Comparison of ENCODE assay signal across 9 cellular contexts in the genomic region with DNA sequence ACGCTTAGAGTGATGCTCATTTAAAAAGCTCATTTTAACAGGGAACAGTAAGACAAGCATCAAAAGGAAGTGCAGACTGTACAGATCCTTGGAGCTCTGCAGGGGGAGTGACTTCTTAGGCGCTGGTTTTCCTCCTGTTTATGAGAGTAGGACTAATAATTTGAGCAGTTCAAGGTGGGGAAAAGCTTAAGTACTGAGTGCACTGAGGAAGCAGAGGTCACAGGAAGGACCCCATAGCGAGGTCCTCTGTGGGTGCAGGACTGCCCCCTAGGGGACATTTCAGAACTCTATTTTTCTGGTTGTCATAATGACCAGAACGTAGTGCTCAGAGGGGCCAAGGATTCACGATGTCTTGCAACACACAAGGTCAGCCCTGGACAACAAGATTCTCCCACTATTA.
DNase-seq lines count a peak whose midpoint lies in the region; ATAC-seq and TF ChIP-seq lines count a peak whose summit lies in the region.
"Had no signal": no experiment of that assay in that cellular context is flagged by ENCODE, and none has a peak within 500 bp of the region (broad histone marks: within the 10 kb centered on the region; RNA-seq: fewer than 3 reads in every experiment).

No MANE protein-coding gene starts in this region.

- 41% methylated on average over 5 of the region's 5 CpGs for WGBS in hepatocyte (ENCODE audit: low lambda C conversion rate, missing lambda C conversion rate)

- no peaks in the 10 kb centered on the region for H3K36me3 ChIP-seq in hepatocyte (replicated peaks; ENCODE audit: insufficient read depth, low read depth)

- no peaks in the 10 kb centered on the region for H3K9me2 ChIP-seq in hepatocyte (replicated peaks; ENCODE audit: insufficient read depth)

- no peak overlapping the region for H3K4me3 Mint-ChIP-seq in activated CD8-positive, alpha-beta memory T cell treated with anti-CD3 and anti-CD28 coated beads, Interleukin-2, amount 10 ng/mL, durations not matched to agents 7 days and 5 days
- H3K4me3 Mint-ChIP-seq: dendritic cell treated with granulocyte-macrophage colony-stimulating factor and Interleukin-4, amounts not matched to agents 40 ng/mL and 50 ng/mL, for 4 days had no signal

- CTCF ChIA-PET in activated CD8-positive, alpha-beta memory T cell treated with anti-CD3 and anti-CD28 coated beads, Interleukin-2, amount 10 ng/mL, durations not matched to agents 7 days and 5 days (lab: Charles Lee), result interaction anchor here (0.7 to 1.4 kb wide), 5 partner anchors 9 to 224 kb away, joined by 3 to 11 read pairs (median 3); no protein-coding TSS in a partner anchor

- no peaks in the 10 kb centered on the region for H3K79me2 ChIP-seq in hepatocyte

- no peak overlapping the region for H3K27ac Mint-ChIP-seq in activated CD8-positive, alpha-beta memory T cell treated with anti-CD3 and anti-CD28 coated beads, Interleukin-2, amount 10 ng/mL, durations not matched to agents 7 days and 5 days
- H3K27ac Mint-ChIP-seq: dendritic cell treated with granulocyte-macrophage colony-stimulating factor and Interleukin-4, amounts not matched to agents 40 ng/mL and 50 ng/mL, for 4 days had no signal

- TF ChIP-seq CTCF in WI38 (IDR thresholded peaks at IDR 0.05; ENCODE audit: low read depth, low read length) (peak; percentile 48; the same call in 1 of the 2 replicates), hepatocyte (IDR thresholded peaks at IDR 0.05; ENCODE audit: poor library complexity) (peak; percentile 61)

- peak; percentile 53 for DNase-seq in activated CD8-positive, alpha-beta memory T cell treated with anti-CD3 and anti-CD28 coated beads, Interleukin-2, amount 10 ng/mL, durations not matched to agents 7 days and 5 days
- no peak for DNase-seq in activated CD8-positive, alpha-beta memory T cell treated with anti-CD3 and anti-CD28 coated beads, Interleukin-2, amount 50 U/mL, for 48 hours
- DNase-seq in Kasumi-1 (lab: John Stamatoyannopoulos, UW) (peak; percentile 62 to 64), hepatocyte (ENCODE audit: low spot score) (peak; percentile 75), ureter (ENCODE audit: low spot score) (no peak)
- peak; percentile 41 for DNase-seq in stimulated activated naive CD8-positive, alpha-beta T cell treated with anti-CD3 and anti-CD28 coated beads, Interleukin-15, Interleukin-2, amounts not matched to agents 100 U/mL and 50 U/mL, for 24 hours

- H3K4me3 ChIP-seq in WI38 (ENCODE audit: low read depth, low read length) (no peak overlapping the region), hepatocyte (no peak overlapping the region)

- no peak overlapping the region for H3K27ac ChIP-seq in hepatocyte

- peak; percentile 66 for ATAC-seq in activated CD8-positive, alpha-beta memory T cell treated with anti-CD3 and anti-CD28 coated beads, Interleukin-2, amount 10 ng/mL, durations not matched to agents 7 days and 5 days
- ATAC-seq in stimulated activated naive CD8-positive, alpha-beta T cell treated with anti-CD3 and anti-CD28 coated beads, Interleukin-15, Interleukin-2, amounts not matched to agents 100 U/mL and 50 U/mL, for 24 hours, result no peak
- no peak for ATAC-seq in GM21576 (IDR thresholded peaks at IDR 0.05; ENCODE audit: unreplicated experiment)

- no peak overlapping the region for H2AFZ ChIP-seq in hepatocyte

- H3K4me2 ChIP-seq in hepatocyte, result no peak overlapping the region

- H4K20me1 ChIP-seq in hepatocyte (ENCODE audit: insufficient read depth, poor library complexity, severe bottlenecking), result no peaks in the 10 kb centered on the region

- H3K9me3 ChIP-seq in hepatocyte (ENCODE audit: low read depth), result no peaks in the 10 kb centered on the region

- H3K27me3 ChIP-seq in hepatocyte, result no peaks in the 10 kb centered on the region

- peaks cover 17% of the 10 kb centered on the region for H3K4me1 Mint-ChIP-seq in activated CD8-positive, alpha-beta memory T cell treated with anti-CD3 and anti-CD28 coated beads, Interleukin-2, amount 10 ng/mL, durations not matched to agents 7 days and 5 days

- H3K36me3 Mint-ChIP-seq in activated CD8-positive, alpha-beta memory T cell treated with anti-CD3 and anti-CD28 coated beads, Interleukin-2, amount 10 ng/mL, durations not matched to agents 7 days and 5 days, result peaks cover 1% of the 10 kb centered on the region

- H3K27me3 Mint-ChIP-seq in activated CD8-positive, alpha-beta memory T cell treated with anti-CD3 and anti-CD28 coated beads, Interleukin-2, amount 10 ng/mL, durations not matched to agents 7 days and 5 days, result no peaks in the 10 kb centered on the region
- H3K27me3 Mint-ChIP-seq: dendritic cell treated with granulocyte-macrophage colony-stimulating factor and Interleukin-4, amounts not matched to agents 40 ng/mL and 50 ng/mL, for 4 days had no signal

- H3K9me3 Mint-ChIP-seq in activated CD8-positive, alpha-beta memory T cell treated with anti-CD3 and anti-CD28 coated beads, Interleukin-2, amount 10 ng/mL, durations not matched to agents 7 days and 5 days (ENCODE audit: low read depth), result no peaks in the 10 kb centered on the region
- H3K9me3 Mint-ChIP-seq: dendritic cell treated with granulocyte-macrophage colony-stimulating factor and Interleukin-4, amounts not matched to agents 40 ng/mL and 50 ng/mL, for 4 days had no signal

- no peaks in the 10 kb centered on the region for H3K4me1 ChIP-seq in hepatocyte (ENCODE audit: insufficient read depth)

Comparison
In these comparisons a context has a peak if more than half of its experiments do, and no peak if none do; other contexts are left out.
1. DNase-seq: peak in activated CD8-positive, alpha-beta memory T cell treated with anti-CD3 and anti-CD28 coated beads, Interleukin-2, amount 10 ng/mL, durations not matched to agents 7 days and 5 days (single experiment), Kasumi-1 (2 of 2), hepatocyte (single experiment) and stimulated activated naive CD8-positive, alpha-beta T cell treated with anti-CD3 and anti-CD28 coated beads, Interleukin-15, Interleukin-2, amounts not matched to agents 100 U/mL and 50 U/mL, for 24 hours (single experiment); none in activated CD8-positive, alpha-beta memory T cell treated with anti-CD3 and anti-CD28 coated beads, Interleukin-2, amount 50 U/mL, for 48 hours (single experiment) and ureter (single experiment).